ENCODE assay signal across 11 cellular contexts in genomic region chr14:35158951-35159653, GRCh38. TPM values are rescaled to one million over a fixed set of nuclear protein-coding genes. Genes with fewer than 3 reads are reported as not detected.
DNase-seq lines count a peak whose midpoint lies in the region; ATAC-seq and TF ChIP-seq lines count a peak whose summit lies in the region.
"Had no signal": no experiment of that assay in that cellular context is flagged by ENCODE, and none has a peak within 500 bp of the region (broad histone marks: within the 10 kb centered on the region; RNA-seq: fewer than 3 reads in every experiment).

No MANE protein-coding gene starts in this region.

- no peak overlapping the region for H3K18ac ChIP-seq in trophoblast cell (ENCODE audit: low read length)

- no peak overlapping the region for H2BK120ac ChIP-seq in trophoblast cell (ENCODE audit: insufficient read depth, low read length, poor library complexity)

- H3K79me2 ChIP-seq in trophoblast cell (ENCODE audit: control insufficient read depth, insufficient read depth, low read length, poor library complexity): no peaks in the 10 kb centered on the region

- H2BK5ac ChIP-seq in trophoblast cell (ENCODE audit: low read depth, low read length, poor library complexity): no peak overlapping the region

- H3K9me3 ChIP-seq in HEK293 (ENCODE audit: control insufficient read depth, insufficient read depth, low read depth, low read length) (no peaks in the 10 kb centered on the region), SK-N-MC (ENCODE audit: low read depth, low read length) (no peaks in the 10 kb centered on the region), trophoblast cell (ENCODE audit: insufficient read depth, low read depth, low read length) (no peaks in the 10 kb centered on the region)
- H3K9me3 ChIP-seq: esophagus squamous epithelium had no signal

- no peaks in the 10 kb centered on the region for H3K79me1 ChIP-seq in trophoblast cell (ENCODE audit: low read length)

- H3K9ac ChIP-seq in SK-N-MC (ENCODE audit: insufficient read length) (no peak overlapping the region), trophoblast cell (ENCODE audit: low read length) (no peak overlapping the region)

- CTCF ChIA-PET in HEK293 (lab: Yijun Ruan, JAX): interaction anchor here (0.7 to 1.0 kb wide), 3 partner anchors 12 to 253 kb away, joined by 3 to 4 read pairs (median 3); partner anchors contain the start of gene PPP2R3C

- H3K4me3 ChIP-seq in HEK293 (ENCODE audit: low read depth, low read length) (no peak overlapping the region), SK-N-MC (no peak overlapping the region), fibroblast of villous mesenchyme (ENCODE audit: low read depth, low read length) (no peak overlapping the region), trophoblast cell (ENCODE audit: low read depth, low read length) (no peak overlapping the region)

- H3K27me3 ChIP-seq in trophoblast cell (ENCODE audit: insufficient read depth, low read length): no peaks in the 10 kb centered on the region
- H3K27me3 ChIP-seq: esophagus squamous epithelium had no signal

- no peak overlapping the region for H3K4ac ChIP-seq in trophoblast cell (ENCODE audit: low read depth, low read length)

- no peak overlapping the region for H2BK12ac ChIP-seq in trophoblast cell (ENCODE audit: low read length)

- H3K23ac ChIP-seq in trophoblast cell (ENCODE audit: low read length): no peak overlapping the region

- ATAC-seq in left ventricle myocardium superior: no peak

- H2AFZ ChIP-seq in trophoblast cell (ENCODE audit: insufficient read depth, low read length, poor library complexity): no peak overlapping the region

- no peak overlapping the region for H3K27ac ChIP-seq in HEK293 (ENCODE audit: extremely low read depth, low read depth, low read length)
- 0 out of 2 replicates have a peak overlapping the region, but pooled peaks have one; percentile 22 for H3K27ac ChIP-seq in SK-N-MC
- no peak overlapping the region for H3K27ac ChIP-seq in trophoblast cell (ENCODE audit: low read depth, low read length)

- no peak overlapping the region for H3K14ac ChIP-seq in trophoblast cell (ENCODE audit: low read length)

- POLR2A ChIA-PET in HEK293 (lab: Yijun Ruan, JAX): no interaction called here

- intact Hi-C loops in left ventricle myocardium superior (cut with micrococcal nuclease): no loop called here

- H3K4me2 ChIP-seq in trophoblast cell (ENCODE audit: low read length): no peak overlapping the region

- WGBS in trophoblast cell (ENCODE audit: extremely low coverage, insufficient coverage, insufficient read length): 100% methylated on average over 1 of the region's 8 CpGs

- DNase-seq in SK-N-MC (ENCODE audit: low read depth, low spot score) (no peak), fibroblast of villous mesenchyme (ENCODE audit: low read depth) (peak; percentile 65), trophoblast cell (peak; percentile 91 to 97), left ventricle myocardium superior (no peak), GM19240 (ENCODE audit: insufficient read length, low spot score) (no peak), OCI-M1 (lab: John Stamatoyannopoulos, UW) (no peak)
- DNase-seq: activated CD4-positive, alpha-beta T cell treated with anti-CD3 and anti-CD28 coated beads, Interleukin-2, amount 50 U/mL, for 48 hours; CD4-positive, CD25-positive, alpha-beta regulatory T cell; esophagus squamous epithelium; substantia nigra had no signal

- no peak for TF ChIP-seq CTCF in HEK293 (tag by site-specific recombination; IDR thresholded peaks at IDR 0.05)
- TF ChIP-seq CTCF in fibroblast of villous mesenchyme (IDR thresholded peaks at IDR 0.05; ENCODE audit: insufficient read depth, low read depth, low read length): no peak

- H4K91ac ChIP-seq in trophoblast cell (ENCODE audit: low read depth, low read length): no peak overlapping the region

- H2AK5ac ChIP-seq in trophoblast cell (ENCODE audit: low read length): no peak overlapping the region

- no peak overlapping the region for H4K12ac ChIP-seq in trophoblast cell (ENCODE audit: low read depth, low read length)

- H3K4me1 ChIP-seq in HEK293 (ENCODE audit: control insufficient read depth, insufficient read depth, low read length) (peaks cover 12% of the 10 kb centered on the region; the same call in 1 of the 2 replicates), trophoblast cell (ENCODE audit: control insufficient read depth in 1 of 2, insufficient read depth in 2 of 2, low read length in 2 of 2) (peaks cover 0 to 4% of the 10 kb centered on the region in 2 experiments)

- H3K36me3 ChIP-seq in HEK293 (ENCODE audit: control insufficient read depth in 2 of 2, insufficient read depth in 1 of 2, low read length in 2 of 2): peaks cover 0 to under 1% of the 10 kb centered on the region in 2 experiments; a peak in 2 of 3 replicates
- peaks cover 14% of the 10 kb centered on the region for H3K36me3 ChIP-seq in SK-N-MC (ENCODE audit: insufficient read depth, low read length)
- H3K36me3 ChIP-seq in trophoblast cell (ENCODE audit: control insufficient read depth in 1 of 2, insufficient read depth in 2 of 2, low read length in 2 of 2): no peaks in the 10 kb centered on the region

- no peak overlapping the region for H4K8ac ChIP-seq in trophoblast cell (ENCODE audit: low read depth, low read length)

TF ChIP-seq in HEK293, 187 proteins besides CTCF, POLR2A, EP300 and RAD21 (continues in another document):
- TF ChIP-seq ZNF530 (tag by site-specific recombination; IDR thresholded peaks at IDR 0.05; ENCODE audit: low read depth) (no peak), ZNF366 (tag by site-specific recombination; conservative IDR thresholded peaks at IDR 0.05) (no peak), ZNF335 (tag by site-specific recombination; conservative IDR thresholded peaks at IDR 0.05) (no peak), SCRT2 (tag by site-specific recombination; IDR thresholded peaks at IDR 0.05) (no peak), ZNF558 (tag by site-specific recombination; IDR thresholded peaks at IDR 0.05) (no peak), OVOL3 (tag by site-specific recombination; IDR thresholded peaks at IDR 0.05) (no peak), REST (tag by site-specific recombination; IDR thresholded peaks at IDR 0.05) (no peak), ZNF221 (tag by site-specific recombination; IDR thresholded peaks at IDR 0.05; ENCODE audit: borderline replicate concordance) (no peak), ZNF391 (tag by site-specific recombination; IDR thresholded peaks at IDR 0.05; ENCODE audit: borderline replicate concordance, low read depth) (no peak), ZNF302 (tag by site-specific recombination; IDR thresholded peaks at IDR 0.05; ENCODE audit: low read depth) (no peak), ZNF664 (tag by site-specific recombination; IDR thresholded peaks at IDR 0.05) (no peak), ZNF701 (tag by site-specific recombination; IDR thresholded peaks at IDR 0.05) (no peak), BCL6B (tag by site-specific recombination; IDR thresholded peaks at IDR 0.05) (no peak), ZNF624 (tag by site-specific recombination; IDR thresholded peaks at IDR 0.05) (no peak), ZNF776 (tag by site-specific recombination; IDR thresholded peaks at IDR 0.05; ENCODE audit: borderline replicate concordance) (no peak)

RNA-seq across cellular contexts. Expression of gene PRORP, which starts 36.8 kb away (rescaled TPM):
- total RNA-seq in fibroblast of villous mesenchyme (36.4 and 38.0 TPM in 2 replicates), left ventricle myocardium superior (17.0 TPM)
- 21.0 and 21.3 TPM in 2 replicates for polyA plus RNA-seq in trophoblast cell (2013)

RNA-seq across cellular contexts. Expression of gene PPP2R3C, which starts 37.3 kb away (rescaled TPM):
- total RNA-seq in fibroblast of villous mesenchyme: 35.4 and 39.7 TPM in 2 replicates
- polyA plus RNA-seq in trophoblast cell (2013): 18.2 and 19.0 TPM in 2 replicates
- 24.7 TPM for total RNA-seq in left ventricle myocardium superior

Comparison
In these comparisons a context has a peak if more than half of its experiments do, and no peak if none do; other contexts are left out.
1. DNase-seq: peak in fibroblast of villous mesenchyme (single experiment) and trophoblast cell (2 of 2); none in SK-N-MC (single experiment), left ventricle myocardium superior (single experiment), GM19240 (single experiment) and OCI-M1 (single experiment).